ENCODE assay signal across 16 cellular contexts in genomic region chr22:17407643-17408042, GRCh38. TPM values are rescaled to one million over a fixed set of nuclear protein-coding genes. Genes with fewer than 3 reads are reported as not detected.
"Had no signal": no experiment of that assay in that cellular context is flagged by ENCODE, and none has a peak within 500 bp of the region (broad histone marks: within the 10 kb centered on the region; RNA-seq: fewer than 3 reads in every experiment).

No MANE protein-coding gene starts in this region.

- ATAC-seq: activated T-helper 17 cell treated with anti-CD3 and anti-CD28 coated beads, Interleukin-2, amount 50 U/mL, for 72 hours; T-cell had no signal

- H3K27me3 ChIP-seq: ovary, testis, uterus had no signal

- H3K36me3 ChIP-seq: esophagus muscularis mucosa, ovary, uterus had no signal

- H3K27ac ChIP-seq: esophagus muscularis mucosa, ovary, testis, uterus, VCaP had no signal

- DNase-seq: activated CD4-positive, alpha-beta T cell treated with anti-CD3 and anti-CD28 coated beads for 48 hours; activated naive CD4-positive, alpha-beta T cell treated with anti-CD3 and anti-CD28 coated beads for 36 hours; activated T-cell treated with anti-CD3 and anti-CD28 coated beads for 4 hours; cerebellar nuclear complex; foreskin fibroblast; mesendoderm; ovary; stimulated activated CD4-positive, alpha-beta T cell treated with anti-CD3 and anti-CD28 coated beads, Interleukin-15, amount 100 ng/mL, for 24 hours; stimulated activated CD4-positive, alpha-beta T cell treated with anti-CD3 and anti-CD28 coated beads, Interleukin-4, amount 100 ng/mL, for 24 hours; T-cell; testis; uterus had no signal

- H3K9me3 ChIP-seq: esophagus muscularis mucosa, ovary, testis, uterus had no signal

- H3K4me3 ChIP-seq: esophagus muscularis mucosa, ovary, testis, uterus had no signal

- H3K4me1 ChIP-seq: testis, uterus had no signal

RNA-seq across cellular contexts. Expression of gene CECR2, which starts 38.4 kb away (rescaled TPM):
- total RNA-seq: activated CD8-positive, alpha-beta memory T cell treated with anti-CD3 and anti-CD28 coated beads for 36 hours had no signal
